In genomic region chr11:65446446-65447277, GRCh38 we compare ENCODE assay signal across 8 cellular contexts. TPM values are rescaled to one million over a fixed set of nuclear protein-coding genes. Genes with fewer than 3 reads are reported as not detected.
DNase-seq lines count a peak whose midpoint lies in the region; ATAC-seq and TF ChIP-seq lines count a peak whose summit lies in the region.

No MANE protein-coding gene starts in this region.

- no peak overlapping the region for H3K4me3 ChIP-seq in esophagus (ENCODE audit: low read depth in 1 of 2, low read length in 2 of 2)
- no peak overlapping the region for H3K4me3 ChIP-seq in neuronal stem cell (ENCODE audit: low read length in 2 of 2)

- peaks cover 0 to 18% of the 10 kb centered on the region in 2 donors for H3K36me3 ChIP-seq in esophagus (ENCODE audit: control insufficient read depth in 2 of 2, insufficient read depth in 2 of 2, low read length in 1 of 2)
- peaks cover 0 to 53% of the 10 kb centered on the region in 2 donors for H3K36me3 ChIP-seq in neuronal stem cell (replicated peaks in 1 of 2; ENCODE audit: control insufficient read depth in 2 of 2, insufficient read depth in 2 of 2, low read length in 2 of 2)

- no peak overlapping the region for H4K91ac ChIP-seq in neuronal stem cell (ENCODE audit: low read depth, low read length, poor library complexity)

- H2BK12ac ChIP-seq in neuronal stem cell (ENCODE audit: low read length), result no peak overlapping the region

- H3K9me3 ChIP-seq in esophagus (ENCODE audit: control insufficient read depth in 2 of 2, insufficient read depth in 1 of 2, low read depth in 1 of 2, low read length in 1 of 2) (no peaks in the 10 kb centered on the region), neuronal stem cell (replicated peaks in 1 of 2; ENCODE audit: control insufficient read depth in 2 of 2, insufficient read depth in 1 of 2, low read depth in 1 of 2, low read length in 2 of 2) (peaks cover 0 to 2% of the 10 kb centered on the region in 2 donors)

- H2AFZ ChIP-seq in neuronal stem cell (ENCODE audit: low read length), result no peak overlapping the region

- H3K27ac ChIP-seq in C4-2B (peak overlapping the region; percentile 4), esophagus (ENCODE audit: low read depth in 2 of 2, low read length in 1 of 2) (peak overlapping the region; percentile 30 to 89), neuronal stem cell (replicated peaks; ENCODE audit: low read length) (no peak overlapping the region)

- no peak overlapping the region for H3K9ac ChIP-seq in neuronal stem cell (ENCODE audit: low read depth, low read length, poor library complexity)

- ATAC-seq in HG02623 (IDR thresholded peaks at IDR 0.05; ENCODE audit: unreplicated experiment) (no peak), GM18870 (IDR thresholded peaks at IDR 0.05; ENCODE audit: unreplicated experiment) (no peak), GM21526 (IDR thresholded peaks at IDR 0.05; ENCODE audit: low FRiP score, unreplicated experiment) (no peak)

- H2BK15ac ChIP-seq in neuronal stem cell (ENCODE audit: low read length), result peak overlapping the region; percentile 62

- H3K4ac ChIP-seq in neuronal stem cell (ENCODE audit: low read length), result no peak overlapping the region

- H4K8ac ChIP-seq in neuronal stem cell (ENCODE audit: low read depth, low read length), result peak overlapping the region; percentile 6

- peaks cover 2% of the 10 kb centered on the region for H3K79me1 ChIP-seq in neuronal stem cell (ENCODE audit: low read depth, low read length)

- H3K14ac ChIP-seq in neuronal stem cell (ENCODE audit: low read length), result no peak overlapping the region

- peaks cover 2 to 7% of the 10 kb centered on the region in 2 donors for H3K4me1 ChIP-seq in esophagus (ENCODE audit: control insufficient read depth in 2 of 2, insufficient read depth in 2 of 2, low read length in 1 of 2)
- peaks cover 0 to 4% of the 10 kb centered on the region in 2 donors for H3K4me1 ChIP-seq in neuronal stem cell (ENCODE audit: control insufficient read depth in 2 of 2, insufficient read depth in 1 of 2, low read depth in 1 of 2, low read length in 2 of 2)

- H3K27me3 ChIP-seq in esophagus (ENCODE audit: control insufficient read depth in 1 of 2, insufficient read depth in 2 of 2, low read length in 2 of 2) (no peaks in the 10 kb centered on the region), neuronal stem cell (ENCODE audit: control insufficient read depth in 3 of 3, insufficient read depth in 3 of 3, low read depth in 1 of 3, low read length in 3 of 3) (no peaks in the 10 kb centered on the region)

- H2BK120ac ChIP-seq in neuronal stem cell (ENCODE audit: low read depth, low read length), result peak overlapping the region; percentile 39

- peak overlapping the region; percentile 75 for H2BK5ac ChIP-seq in neuronal stem cell (ENCODE audit: low read length)

- peak overlapping the region; percentile 34 for H2AK5ac ChIP-seq in neuronal stem cell (ENCODE audit: low read depth, low read length)

- no peak overlapping the region for H3K4me2 ChIP-seq in neuronal stem cell (ENCODE audit: insufficient read depth, low read length, poor library complexity, severe bottlenecking)

- no peak overlapping the region for H3K23ac ChIP-seq in neuronal stem cell (ENCODE audit: low read depth, low read length, poor library complexity)

- DNase-seq in RPMI8226 (peak; percentile 16), neuronal stem cell (ENCODE audit: low spot score) (no peak), dedifferentiated amniotic fluid mesenchymal stem cell (ENCODE audit: extremely low spot score) (no peak)

- 77 to 82% methylated on average over 11 of the region's 11 CpGs for WGBS in esophagus, 2 donors
- WGBS in neuronal stem cell (ENCODE audit: extremely low coverage in 2 of 2, insufficient read length in 2 of 2, insufficient replicate concordance in 1 of 2), 2 donors, result no CpG with 5 or more reads among the region's 11 CpGs

- H3K18ac ChIP-seq in neuronal stem cell (ENCODE audit: low read length), result peak overlapping the region; percentile 33

- no peak for TF ChIP-seq CTCF in C4-2B (conservative IDR thresholded peaks at IDR 0.05)

RNA-seq across cellular contexts. Expression of gene NEAT1, which starts 24.1 kb away (rescaled TPM):
- 1,000 to 10,000 TPM in 1 of 2 donors, 100 to 1,000 TPM in 1; 536 to 1,203 TPM for polyA plus RNA-seq in esophagus
- 2.0 TPM for polyA plus RNA-seq in neuronal stem cell (2013, experiment 1 of 2)
- polyA plus RNA-seq in neuronal stem cell (2013, experiment 2 of 2), result 2.5 TPM

RNA-seq across cellular contexts. Expression of gene MALAT1, which starts 52.2 kb away (rescaled TPM):
- 1,000 to 10,000 TPM in 1 of 2 donors, 10 to 100 TPM in 1; 94.9 to 1,950 TPM for polyA plus RNA-seq in esophagus
- 502 TPM for polyA plus RNA-seq in neuronal stem cell (2013, experiment 1 of 2)
- polyA plus RNA-seq in neuronal stem cell (2013, experiment 2 of 2), result 539 TPM
